ENCODE assay signal across 10 cellular contexts in the genomic region with DNA sequence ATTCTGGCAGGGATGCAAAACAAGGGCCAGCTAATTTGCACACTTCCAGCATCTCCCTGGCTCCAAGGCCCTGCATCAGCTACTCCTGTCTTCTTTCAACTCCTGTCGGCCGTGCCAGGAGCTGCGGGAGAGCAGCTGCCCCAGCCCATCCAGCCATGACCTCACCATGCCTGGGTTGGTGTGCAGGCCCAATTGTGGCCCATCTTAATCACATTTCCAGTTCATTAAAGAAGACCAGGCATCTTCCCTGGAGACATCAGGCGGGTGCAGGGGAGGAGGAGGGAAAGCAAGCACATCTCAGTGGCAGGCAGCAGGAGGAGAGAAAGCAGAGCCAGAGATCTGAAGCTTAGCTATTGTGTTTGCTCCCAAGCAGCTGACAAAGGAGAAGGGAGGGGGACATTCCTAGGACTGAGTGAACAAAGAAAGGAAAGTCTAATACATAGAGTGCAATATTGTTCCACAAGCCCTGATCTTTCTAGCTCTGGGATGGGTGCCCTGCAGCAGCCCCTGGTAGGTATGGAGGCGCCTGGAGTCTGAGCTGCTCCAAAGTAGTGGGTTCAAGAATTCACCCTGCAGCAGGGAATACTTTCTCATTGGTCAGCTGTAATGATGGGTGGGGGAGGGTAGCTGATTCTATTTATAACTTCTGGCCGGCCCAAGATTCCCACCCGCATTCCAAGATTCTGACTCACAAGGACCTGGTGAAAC. TPM values are rescaled to one million over a fixed set of nuclear protein-coding genes. Genes with fewer than 3 reads are reported as not detected.
DNase-seq lines count a peak whose midpoint lies in the region; ATAC-seq, FAIRE-seq and TF ChIP-seq lines count a peak whose summit lies in the region.
"Had no signal": no experiment of that assay in that cellular context is flagged by ENCODE, and none has a peak within 500 bp of the region (broad histone marks: within the 10 kb centered on the region; RNA-seq: fewer than 3 reads in every experiment).

No MANE protein-coding gene starts in this region.

- H3K36me3 Mint-ChIP-seq in immature natural killer cell = no peaks in the 10 kb centered on the region

- TF ChIP-seq POLR2A in GM12891 (IDR thresholded peaks at IDR 0.05; ENCODE audit: low read depth, low read length) = no peak

- H2BK5ac ChIP-seq in mesenchymal stem cell (ENCODE audit: low read depth, low read length, poor library complexity, severe bottlenecking) = no peak overlapping the region

- H3K18ac ChIP-seq in mesenchymal stem cell (ENCODE audit: low read depth in 1 of 2, low read length in 2 of 2) = peak overlapping the region; percentile 61 to 81

- H3K4ac ChIP-seq in mesenchymal stem cell (ENCODE audit: low read depth in 1 of 2, low read length in 2 of 2) = peak overlapping the region in 1 of 2 experiments; percentile 85

- peak overlapping the region; percentile 93 for H4K8ac ChIP-seq in mesenchymal stem cell (ENCODE audit: low read length)

- intact Hi-C loops in Right ventricle myocardium inferior (cut with DNase I) (no loop called here), cardiac septum (cut with DNase I) (loop anchor here (5.0 kb wide), 1 partner anchor 83 kb away; no protein-coding TSS in a partner anchor)

- H3K4me1 Mint-ChIP-seq in immature natural killer cell = no peaks in the 10 kb centered on the region

- H3K27me3 Mint-ChIP-seq in immature natural killer cell (ENCODE audit: low read depth in 3 of 3) = peaks cover 2 to 8% (median 2%) of the 10 kb centered on the region in 3 donors

- H3K4me3 Mint-ChIP-seq in immature natural killer cell = no peak overlapping the region

- WGBS in mesenchymal stem cell = 29% methylated on average over 7 of the region's 7 CpGs

- ATAC-seq in Right ventricle myocardium inferior (peak; percentile 41), GM19395 (IDR thresholded peaks at IDR 0.05; ENCODE audit: unreplicated experiment) (no peak), HG03196 (IDR thresholded peaks at IDR 0.05; ENCODE audit: unreplicated experiment) (no peak)

- H3K27ac Mint-ChIP-seq in immature natural killer cell = no peak overlapping the region

- no peaks in the 10 kb centered on the region for H3K36me3 ChIP-seq in mesenchymal stem cell (ENCODE audit: control insufficient read depth in 1 of 2, insufficient read depth in 2 of 2, low read depth in 1 of 2, low read length in 2 of 2)

- peak overlapping the region; percentile 27 for H3K27ac ChIP-seq in mesenchymal stem cell (ENCODE audit: low read length, poor library complexity, severe bottlenecking)

- no peak for DNase-seq in Right ventricle myocardium inferior (ENCODE audit: missing footprints)
- DNase-seq in cardiac septum (ENCODE audit: low spot score) = no peak
- DNase-seq in epithelial cell of proximal tubule (ENCODE audit: low read depth) = no peak
- peak; percentile 62 for DNase-seq in mesenchymal stem cell
- DNase-seq in GM12891 (ENCODE audit: insufficient read length, low spot score) = no peak
- no peak for DNase-seq in immature natural killer cell
- DNase-seq: occipital lobe, SHP77 treated with DMSO at 0.1 percent for 48 hours had no signal

- H2AFZ ChIP-seq in mesenchymal stem cell (ENCODE audit: low read depth, low read length) = no peak overlapping the region

- no peaks in the 10 kb centered on the region for H3K9me3 Mint-ChIP-seq in immature natural killer cell

- H3K14ac ChIP-seq in mesenchymal stem cell (ENCODE audit: low read length in 2 of 2) = no peak overlapping the region

- FAIRE-seq in GM12891 (lab: Jason Lieb, UNC) = no peak

- H2BK120ac ChIP-seq in mesenchymal stem cell (ENCODE audit: low read depth, low read length) = peak overlapping the region; percentile 58

- H2AK5ac ChIP-seq in mesenchymal stem cell (ENCODE audit: low read length, severe bottlenecking) = no peak overlapping the region

- H2BK12ac ChIP-seq in mesenchymal stem cell (ENCODE audit: low read length in 2 of 2) = peak overlapping the region; percentile 33 to 62

- no peaks in the 10 kb centered on the region for H3K9me3 ChIP-seq in mesenchymal stem cell (ENCODE audit: control insufficient read depth, low read length)

- H2BK15ac ChIP-seq in mesenchymal stem cell (ENCODE audit: low read depth, poor library complexity, severe bottlenecking) = no peak overlapping the region

- no peak overlapping the region for H3K9ac ChIP-seq in mesenchymal stem cell (ENCODE audit: low read length)

- no peaks in the 10 kb centered on the region for H3K27me3 ChIP-seq in mesenchymal stem cell (ENCODE audit: control insufficient read depth in 1 of 2, insufficient read depth in 1 of 2, low read length in 2 of 2)

- peak overlapping the region; percentile 64 for H4K91ac ChIP-seq in mesenchymal stem cell (ENCODE audit: low read length)

- peaks cover 16% of the 10 kb centered on the region for H3K4me1 ChIP-seq in mesenchymal stem cell (ENCODE audit: control insufficient read depth, insufficient read depth, low read depth, low read length)

- no peaks in the 10 kb centered on the region for H3K79me1 ChIP-seq in mesenchymal stem cell (replicated peaks; ENCODE audit: low read length, poor library complexity, severe bottlenecking)

- TF ChIP-seq CTCF in epithelial cell of proximal tubule (conservative IDR thresholded peaks at IDR 0.05; ENCODE audit: low read depth, low read length) = peak; percentile 9

- no peak overlapping the region for H3K4me2 ChIP-seq in mesenchymal stem cell (ENCODE audit: low read length, poor library complexity, severe bottlenecking)

- H3K4me3 ChIP-seq in epithelial cell of proximal tubule (ENCODE audit: low read depth, low read length) (no peak overlapping the region), mesenchymal stem cell (ENCODE audit: insufficient read depth in 1 of 2, low read depth in 1 of 2, low read length in 2 of 2) (peak overlapping the region in 1 of 2 experiments; percentile 33)

- H3K23ac ChIP-seq in mesenchymal stem cell (ENCODE audit: low read length in 2 of 2) = no peak overlapping the region

TF ChIP-seq in GM12891, 5 proteins besides CTCF, POLR2A, EP300 and RAD21:
- TF ChIP-seq SPI1 (IDR thresholded peaks at IDR 0.05; ENCODE audit: low read depth, low read length) (no peak), POLR2AphosphoS5 (IDR thresholded peaks at IDR 0.05; ENCODE audit: low read depth, low read length) (no peak)

RNA-seq across cellular contexts. Expression of gene VWF, which starts 40.1 kb away (rescaled TPM):
- total RNA-seq in Right ventricle myocardium inferior = 244 TPM
- total RNA-seq in cardiac septum = 350 TPM
- total RNA-seq in epithelial cell of proximal tubule = 0.06 and 0.07 TPM in 2 replicates
- polyA plus RNA-seq in mesenchymal stem cell (2013, experiment 1 of 2) = 0.07 TPM
- polyA plus RNA-seq in mesenchymal stem cell (2013, experiment 2 of 2) = 0.12 TPM
- polyA plus RNA-seq in GM12891 (2012; ENCODE audit: low read depth, missing spikeins) = not detected
- under 1 TPM in 2 of 3 donors, not detected in 1; 0.10 to 0.16 TPM for polyA plus RNA-seq in immature natural killer cell

Comparison
In these comparisons a context has a peak if more than half of its experiments do, and no peak if none do; other contexts are left out.
1. RNA of gene VWF, which starts 40.1 kb away (total RNA-seq): 350 TPM in cardiac septum (single experiment) and 244 TPM in Right ventricle myocardium inferior (single experiment); 0.06 to 0.07 TPM in epithelial cell of proximal tubule; every median in the first group is over 100 times any median in the second.